Comparison of ENCODE assay signal across 1 cellular context in genomic region chr4:110949516-110949915, GRCh38.
TF ChIP-seq lines count a peak whose summit lies in the region.

No MANE protein-coding gene starts in this region.

TF ChIP-seq in GM23338, 12 proteins besides CTCF, POLR2A, EP300 and RAD21 (continued from another document):
- no peak for TF ChIP-seq REST (IDR thresholded peaks at IDR 0.05; ENCODE audit: unreplicated experiment)
- no peak for TF ChIP-seq EZH2phosphoT487 (IDR thresholded peaks at IDR 0.05; ENCODE audit: unreplicated experiment)
- no peak for TF ChIP-seq ZNF462 (CRISPR knock-in tag; IDR thresholded peaks at IDR 0.05)
- TF ChIP-seq EZH2 (IDR thresholded peaks at IDR 0.05; ENCODE audit: low read depth, unreplicated experiment) = no peak
- TF ChIP-seq CREB1 (CRISPR knock-in tag; IDR thresholded peaks at IDR 0.05; ENCODE audit: low read depth) = no peak
- no peak for TF ChIP-seq ETS1 (IDR thresholded peaks at IDR 0.05)
- TF ChIP-seq ZNF331 (CRISPR knock-in tag; IDR thresholded peaks at IDR 0.05; ENCODE audit: low read depth) = no peak
